ENCODE assay signal across 1 cellular context in genomic region chr11:61816736-61817455, GRCh38.
TF ChIP-seq lines count a peak whose summit lies in the region.

Gene FADS1, minus strand, starts transcription at chr11:61817003. Its CDS starts 74 bp downstream, at chr11:61816929.

TF ChIP-seq in GM12878, 131 proteins besides CTCF, POLR2A, EP300 and RAD21 (continued from another document):
- TF ChIP-seq, protein P1, sequence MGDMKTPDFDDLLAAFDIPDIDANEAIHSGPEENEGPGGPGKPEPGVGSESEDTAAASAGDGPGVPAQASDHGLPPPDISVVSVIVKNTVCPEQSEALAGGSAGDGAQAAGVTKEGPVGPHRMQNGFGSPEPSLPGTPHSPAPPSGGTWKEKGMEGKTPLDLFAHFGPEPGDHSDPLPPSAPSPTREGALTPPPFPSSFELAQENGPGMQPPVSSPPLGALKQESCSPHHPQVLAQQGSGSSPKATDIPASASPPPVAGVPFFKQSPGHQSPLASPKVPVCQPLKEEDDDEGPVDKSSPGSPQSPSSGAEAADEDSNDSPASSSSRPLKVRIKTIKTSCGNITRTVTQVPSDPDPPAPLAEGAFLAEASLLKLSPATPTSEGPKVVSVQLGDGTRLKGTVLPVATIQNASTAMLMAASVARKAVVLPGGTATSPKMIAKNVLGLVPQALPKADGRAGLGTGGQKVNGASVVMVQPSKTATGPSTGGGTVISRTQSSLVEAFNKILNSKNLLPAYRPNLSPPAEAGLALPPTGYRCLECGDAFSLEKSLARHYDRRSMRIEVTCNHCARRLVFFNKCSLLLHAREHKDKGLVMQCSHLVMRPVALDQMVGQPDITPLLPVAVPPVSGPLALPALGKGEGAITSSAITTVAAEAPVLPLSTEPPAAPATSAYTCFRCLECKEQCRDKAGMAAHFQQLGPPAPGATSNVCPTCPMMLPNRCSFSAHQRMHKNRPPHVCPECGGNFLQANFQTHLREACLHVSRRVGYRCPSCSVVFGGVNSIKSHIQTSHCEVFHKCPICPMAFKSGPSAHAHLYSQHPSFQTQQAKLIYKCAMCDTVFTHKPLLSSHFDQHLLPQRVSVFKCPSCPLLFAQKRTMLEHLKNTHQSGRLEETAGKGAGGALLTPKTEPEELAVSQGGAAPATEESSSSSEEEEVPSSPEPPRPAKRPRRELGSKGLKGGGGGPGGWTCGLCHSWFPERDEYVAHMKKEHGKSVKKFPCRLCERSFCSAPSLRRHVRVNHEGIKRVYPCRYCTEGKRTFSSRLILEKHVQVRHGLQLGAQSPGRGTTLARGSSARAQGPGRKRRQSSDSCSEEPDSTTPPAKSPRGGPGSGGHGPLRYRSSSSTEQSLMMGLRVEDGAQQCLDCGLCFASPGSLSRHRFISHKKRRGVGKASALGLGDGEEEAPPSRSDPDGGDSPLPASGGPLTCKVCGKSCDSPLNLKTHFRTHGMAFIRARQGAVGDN (IDR thresholded peaks at IDR 0.05) = peak; percentile 82
- no peak for TF ChIP-seq CBFB (IDR thresholded peaks at IDR 0.05; ENCODE audit: low read depth)
- peak; percentile 18 for TF ChIP-seq SP1 (IDR thresholded peaks at IDR 0.05; ENCODE audit: low read depth, low read length)
- TF ChIP-seq BRCA1 (IDR thresholded peaks at IDR 0.05; ENCODE audit: low read depth, low read length) = peak; percentile 56; the same call in 1 of the 2 replicates
- TF ChIP-seq CREM (IDR thresholded peaks at IDR 0.05; ENCODE audit: low read depth) = peak; percentile 85
- TF ChIP-seq HDAC6 (IDR thresholded peaks at IDR 0.05; ENCODE audit: unreplicated experiment) = peak; percentile 85
- TF ChIP-seq MEF2B (IDR thresholded peaks at IDR 0.05; ENCODE audit: partially characterized antibody, poor library complexity, severe bottlenecking) = peak; percentile 43
- TF ChIP-seq SMARCA5 (IDR thresholded peaks at IDR 0.05) = 0 out of 2 replicates have a peak, but pooled peaks have one; percentile 56
- TF ChIP-seq MXI1 (IDR thresholded peaks at IDR 0.05; ENCODE audit: low read depth, low read length) = peak; percentile 62; the same call in 1 of the 2 replicates
- TF ChIP-seq BHLHE40 (IDR thresholded peaks at IDR 0.05; ENCODE audit: borderline replicate concordance in 1 of 2, low read depth in 2 of 2, low read length in 1 of 2) = peak in 1 of 2 experiments; percentile 72; a peak in 2 of 4 replicates
- TF ChIP-seq PAX8 (IDR thresholded peaks at IDR 0.05) = no peak
- no peak for TF ChIP-seq REST (IDR thresholded peaks at IDR 0.05; ENCODE audit: low read depth, low read length)
- TF ChIP-seq, protein P2, sequence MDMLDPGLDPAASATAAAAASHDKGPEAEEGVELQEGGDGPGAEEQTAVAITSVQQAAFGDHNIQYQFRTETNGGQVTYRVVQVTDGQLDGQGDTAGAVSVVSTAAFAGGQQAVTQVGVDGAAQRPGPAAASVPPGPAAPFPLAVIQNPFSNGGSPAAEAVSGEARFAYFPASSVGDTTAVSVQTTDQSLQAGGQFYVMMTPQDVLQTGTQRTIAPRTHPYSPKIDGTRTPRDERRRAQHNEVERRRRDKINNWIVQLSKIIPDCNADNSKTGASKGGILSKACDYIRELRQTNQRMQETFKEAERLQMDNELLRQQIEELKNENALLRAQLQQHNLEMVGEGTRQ (IDR thresholded peaks at IDR 0.05; ENCODE audit: borderline replicate concordance, low read depth, low read length) = no peak
- TF ChIP-seq IKZF2 (IDR thresholded peaks at IDR 0.05) = peak; percentile 51 to 70; a peak in 3 of 4 replicates
- TF ChIP-seq KLF5 (IDR thresholded peaks at IDR 0.05; ENCODE audit: partially characterized antibody) = peak; percentile 34
- TF ChIP-seq ZNF207 (IDR thresholded peaks at IDR 0.05; ENCODE audit: borderline replicate concordance) = 0 out of 2 replicates have a peak, but pooled peaks have one; percentile 37
- TF ChIP-seq, protein P3, sequence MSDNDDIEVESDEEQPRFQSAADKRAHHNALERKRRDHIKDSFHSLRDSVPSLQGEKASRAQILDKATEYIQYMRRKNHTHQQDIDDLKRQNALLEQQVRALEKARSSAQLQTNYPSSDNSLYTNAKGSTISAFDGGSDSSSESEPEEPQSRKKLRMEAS (IDR thresholded peaks at IDR 0.05; ENCODE audit: low read depth, low read length) = peak; percentile 65
- TF ChIP-seq ETV6 (conservative IDR thresholded peaks at IDR 0.05 in 1 of 2, IDR thresholded peaks at IDR 0.05 in 1 of 2; ENCODE audit: borderline replicate concordance in 1 of 2, low read depth in 1 of 2) = no peak
- no peak for TF ChIP-seq STAT3 (IDR thresholded peaks at IDR 0.05; ENCODE audit: low read depth, low read length)
- no peak for TF ChIP-seq NBN (IDR thresholded peaks at IDR 0.05)
- peak; percentile 87; the same call in 1 of the 2 replicates for TF ChIP-seq TCF3 (IDR thresholded peaks at IDR 0.05; ENCODE audit: borderline replicate concordance, insufficient read depth, low read depth, low read length)
- TF ChIP-seq JUNB (IDR thresholded peaks at IDR 0.05) = no peak
- peak; percentile 69 for TF ChIP-seq DPF2 (IDR thresholded peaks at IDR 0.05)
- TF ChIP-seq LARP7 (IDR thresholded peaks at IDR 0.05) = peak; percentile 88; the same call in 1 of the 2 replicates
- peak; percentile 74; the same call in 1 of the 2 replicates for TF ChIP-seq CHD2 (IDR thresholded peaks at IDR 0.05; ENCODE audit: borderline replicate concordance, low read depth, low read length)
- TF ChIP-seq ZNF24 (IDR thresholded peaks at IDR 0.05) = peak; percentile 31; the same call in 1 of the 2 replicates
- peak; percentile 58; the same call in 1 of the 2 replicates for TF ChIP-seq NR2F1 (conservative IDR thresholded peaks at IDR 0.05)
- TF ChIP-seq GATAD2B (conservative IDR thresholded peaks at IDR 0.05; ENCODE audit: low read depth) = peak; percentile 83
- 0 out of 3 replicates have a peak, but pooled peaks have one; percentile 31 for TF ChIP-seq POU2F2 (IDR thresholded peaks at IDR 0.05; ENCODE audit: borderline replicate concordance, low read depth, low read length)
- no peak; the same call in 1 of the 2 replicates for TF ChIP-seq RB1 (IDR thresholded peaks at IDR 0.05; ENCODE audit: borderline replicate concordance)
- TF ChIP-seq SMAD5 (IDR thresholded peaks at IDR 0.05; ENCODE audit: low read depth) = no peak
- TF ChIP-seq IKZF1 (conservative IDR thresholded peaks at IDR 0.05) = peak; percentile 91
